In the genomic region with DNA sequence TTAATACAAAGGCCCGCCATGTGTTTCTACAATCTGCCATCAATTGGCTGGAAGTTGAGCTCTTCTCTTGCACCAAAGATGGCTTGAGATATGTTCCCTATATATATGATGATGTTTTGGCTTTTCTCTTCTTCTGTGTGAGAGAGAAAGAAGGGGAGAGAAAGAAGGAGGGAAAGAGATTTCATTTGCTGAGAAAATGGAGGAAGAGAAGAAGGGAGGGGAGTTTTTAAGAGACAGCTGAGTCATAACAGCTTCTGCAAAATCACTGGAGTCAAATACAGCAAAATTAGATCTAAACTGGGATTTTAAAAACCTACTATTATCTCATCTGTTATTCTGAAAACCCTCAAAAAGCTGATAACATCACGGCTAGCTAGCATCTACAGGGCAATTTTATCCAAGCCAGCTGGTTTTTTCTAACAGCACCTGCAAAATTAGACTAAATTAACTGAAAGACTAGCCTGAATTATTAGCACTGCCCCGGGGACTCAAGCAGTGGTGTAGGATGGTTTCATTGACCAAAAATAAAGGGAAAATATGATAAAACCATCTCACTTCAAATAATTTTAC, we compare ENCODE assay signal across 31 cellular contexts.
"Had no signal": no experiment of that assay in that cellular context is flagged by ENCODE, and none has a peak within 500 bp of the region (broad histone marks: within the 10 kb centered on the region; RNA-seq: fewer than 3 reads in every experiment).

No MANE protein-coding gene starts in this region.

- H3K9me3 Mint-ChIP-seq: activated B cell treated with CpG ODN at 0.5 μM for 24 hours; activated CD4-positive, alpha-beta memory T cell treated with anti-CD3 and anti-CD28 coated beads for 36 hours; activated naive CD4-positive, alpha-beta T cell treated with anti-CD3 and anti-CD28 coated beads for 36 hours; activated naive CD4-positive, alpha-beta T cell treated with anti-CD3 and anti-CD28 coated beads, Interleukin-2, amount 50 U/mL, for 72 hours; activated T-cell treated with anti-CD3 and anti-CD28 coated beads, Interleukin-2, amount 50 U/mL, for 4 hours; activated T-helper 1 cell treated with anti-CD3 and anti-CD28 coated beads, Interleukin-12 subunit alpha, Interleukin-12 subunit beta, Interleukin-2, Interleukin-4 antibody, amounts not matched to agents 30 ng/mL and 10 ng/mL and 1 ng/mL, durations not matched to agents 14 hours and 24 hours and 36 hours; T-cell had no signal

- H3K27me3 ChIP-seq: adrenal gland, brain microvascular endothelial cell, MG63 had no signal

- ATAC-seq: activated naive CD4-positive, alpha-beta T cell treated with anti-CD3 and anti-CD28 coated beads, Interleukin-2, amount 50 U/mL, for 72 hours; activated T-cell treated with anti-CD3 and anti-CD28 coated beads, Interleukin-2, amount 50 U/mL, for 4 hours; T-cell had no signal

- H3K27ac Mint-ChIP-seq: activated B cell treated with CpG ODN at 0.5 μM for 24 hours; activated CD4-positive, alpha-beta memory T cell treated with anti-CD3 and anti-CD28 coated beads for 36 hours; activated naive CD4-positive, alpha-beta T cell treated with anti-CD3 and anti-CD28 coated beads for 36 hours; activated naive CD4-positive, alpha-beta T cell treated with anti-CD3 and anti-CD28 coated beads, Interleukin-2, amount 50 U/mL, for 72 hours; activated T-helper 1 cell treated with anti-CD3 and anti-CD28 coated beads, Interleukin-12 subunit alpha, Interleukin-12 subunit beta, Interleukin-2, Interleukin-4 antibody, amounts not matched to agents 30 ng/mL and 10 ng/mL and 1 ng/mL, durations not matched to agents 14 hours and 24 hours and 36 hours; T-cell had no signal

- H3K27me3 Mint-ChIP-seq: activated B cell treated with CpG ODN at 0.5 μM for 24 hours; activated CD4-positive, alpha-beta memory T cell treated with anti-CD3 and anti-CD28 coated beads for 36 hours; T-cell had no signal

- H3K4me3 ChIP-seq: adrenal gland, MG63, SK-N-MC had no signal

- H3K4me3 Mint-ChIP-seq: activated B cell treated with CpG ODN at 0.5 μM for 24 hours; activated CD4-positive, alpha-beta memory T cell treated with anti-CD3 and anti-CD28 coated beads for 36 hours; activated naive CD4-positive, alpha-beta T cell treated with anti-CD3 and anti-CD28 coated beads for 36 hours; activated T-cell treated with anti-CD3 and anti-CD28 coated beads, Interleukin-2, amount 50 U/mL, for 4 hours; activated T-helper 1 cell treated with anti-CD3 and anti-CD28 coated beads, Interleukin-12 subunit alpha, Interleukin-12 subunit beta, Interleukin-2, Interleukin-4 antibody, amounts not matched to agents 30 ng/mL and 10 ng/mL and 1 ng/mL, durations not matched to agents 14 hours and 24 hours and 36 hours; T-cell had no signal

- H3K4me1 ChIP-seq: adrenal gland had no signal

- H3K36me3 Mint-ChIP-seq: activated CD4-positive, alpha-beta memory T cell treated with anti-CD3 and anti-CD28 coated beads for 36 hours; activated naive CD4-positive, alpha-beta T cell treated with anti-CD3 and anti-CD28 coated beads, Interleukin-2, amount 50 U/mL, for 72 hours; T-cell had no signal

- H3K27ac ChIP-seq: adrenal gland, brain microvascular endothelial cell, SK-N-MC, VCaP had no signal

- DNase-seq: activated B cell treated with CpG ODN at 0.5 μM for 24 hours; activated CD4-positive, alpha-beta memory T cell treated with anti-CD3 and anti-CD28 coated beads for 36 hours; activated CD4-positive, alpha-beta T cell treated with anti-CD3 and anti-CD28 coated beads for 4 hours; activated CD4-positive, alpha-beta T cell treated with anti-CD3 and anti-CD28 coated beads, Interleukin-2, amount 50 U/mL, for 1 hour; activated CD4-positive, CD25-positive, alpha-beta regulatory T cell treated with anti-CD3 and anti-CD28 coated beads, Interleukin-2, amount 50 U/mL, for 72 hours; activated CD8-positive, alpha-beta memory T cell treated with anti-CD3 and anti-CD28 coated beads, Interleukin-2, amount 50 U/mL, for 4 hours; activated gamma-delta T cell treated with Interleukin-2 at 50 U/mL for 16 hours; activated naive CD4-positive, alpha-beta T cell treated with anti-CD3 and anti-CD28 coated beads for 36 hours; activated T-cell treated with anti-CD3 and anti-CD28 coated beads for 4 hours; activated T-cell treated with anti-CD3 and anti-CD28 coated beads, Interleukin-2, amount 50 U/mL, for 4 hours; adrenal gland; brain microvascular endothelial cell; central memory CD4-positive, alpha-beta T cell; Kasumi-1; KG1; MG63; NCI-H1048; NCI-H1694 treated with DMSO at 0.1 percent for 48 hours; NCI-H2029; NCI-H226; NCI-H446 treated with DMSO at 0.1 percent for 48 hours; NCI-H524; OCI-M1; Right ventricle myocardium superior; T-cell; T-helper 2 cell; T-helper 9 cell had no signal

- H3K4me1 Mint-ChIP-seq: activated B cell treated with CpG ODN at 0.5 μM for 24 hours, T-cell had no signal

- H3K36me3 ChIP-seq: adrenal gland, brain microvascular endothelial cell, MG63 had no signal

- H3K9me3 ChIP-seq: adrenal gland, MG63 had no signal
